Comparison of ENCODE assay signal across 32 cellular contexts in genomic region chr1:172517545-172517944, GRCh38.
"Had no signal": no experiment of that assay in that cellular context is flagged by ENCODE, and none has a peak within 500 bp of the region (broad histone marks: within the 10 kb centered on the region; RNA-seq: fewer than 3 reads in every experiment).

No MANE protein-coding gene starts in this region.

- H3K4me1 ChIP-seq: adrenal gland, body of pancreas, breast epithelium had no signal

- H3K27me3 ChIP-seq: adrenal gland, body of pancreas, brain microvascular endothelial cell, breast epithelium had no signal

- H3K27ac ChIP-seq: adrenal gland, body of pancreas, brain microvascular endothelial cell, breast epithelium, VCaP had no signal

- ATAC-seq: activated CD8-positive, alpha-beta T cell treated with anti-CD3 and anti-CD28 coated beads for 36 hours; activated naive CD4-positive, alpha-beta T cell treated with anti-CD3 and anti-CD28 coated beads, Interleukin-2, amount 50 U/mL, for 72 hours; activated T-cell treated with anti-CD3 and anti-CD28 coated beads, Interleukin-2, amount 50 U/mL, for 4 hours; activated T-cell treated with anti-CD3 and anti-CD28 coated beads, Interleukin-2, amount 50 U/mL, for 72 hours; activated T-helper 17 cell treated with anti-CD3 and anti-CD28 coated beads, Interleukin-2, amount 50 U/mL, for 72 hours; body of pancreas had no signal

- FAIRE-seq: astrocyte, colon had no signal

- H3K4me3 ChIP-seq: adrenal gland, body of pancreas, breast epithelium had no signal

- H3K36me3 ChIP-seq: adrenal gland, brain microvascular endothelial cell, breast epithelium had no signal

- H3K9me3 ChIP-seq: adrenal gland, body of pancreas, breast epithelium had no signal

- DNase-seq: activated B cell treated with CpG ODN at 0.5 μM for 24 hours; activated CD4-positive, alpha-beta memory T cell treated with anti-CD3 and anti-CD28 coated beads for 36 hours; activated CD4-positive, alpha-beta T cell treated with anti-CD3 and anti-CD28 coated beads for 4 hours; activated CD4-positive, alpha-beta T cell treated with anti-CD3 and anti-CD28 coated beads, Interleukin-2, amount 10 ng/mL, durations not matched to agents 24 days and 14 days; activated CD4-positive, alpha-beta T cell treated with anti-CD3 and anti-CD28 coated beads, Interleukin-2, amount 50 U/mL, for 1 hour; activated CD4-positive, alpha-beta T cell treated with anti-CD3 and anti-CD28 coated beads, Interleukin-2, amount 50 U/mL, for 4 hours; activated CD4-positive, CD25-positive, alpha-beta regulatory T cell treated with anti-CD3 and anti-CD28 coated beads, Interleukin-2, amount 50 U/mL, for 72 hours; activated CD8-positive, alpha-beta memory T cell treated with anti-CD3 and anti-CD28 coated beads, Interleukin-2, amount 50 U/mL, for 4 hours; activated CD8-positive, alpha-beta T cell treated with anti-CD3 and anti-CD28 coated beads for 36 hours; activated effector memory CD4-positive, alpha-beta T cell treated with anti-CD3 and anti-CD28 coated beads, Interleukin-2, amount 50 U/mL, for 16 hours; activated gamma-delta T cell treated with Interleukin-2 at 50 U/mL for 16 hours; activated naive CD4-positive, alpha-beta T cell; activated naive CD4-positive, alpha-beta T cell treated with anti-CD3 and anti-CD28 coated beads for 36 hours; activated naive CD4-positive, alpha-beta T cell treated with anti-CD3 and anti-CD28 coated beads, Interleukin-2, amount 50 U/mL, for 16 hours; activated naive CD8-positive, alpha-beta T cell treated with anti-CD3 and anti-CD28 coated beads for 36 hours; activated T-cell treated with anti-CD3 and anti-CD28 coated beads for 4 hours; activated T-cell treated with anti-CD3 and anti-CD28 coated beads, Interleukin-2, amount 50 U/mL, for 1 hour; activated T-cell treated with anti-CD3 and anti-CD28 coated beads, Interleukin-2, amount 50 U/mL, for 4 hours; activated T-cell treated with anti-CD3 and anti-CD28 coated beads, Interleukin-2, amount 50 U/mL, for 72 hours; adrenal gland; amniotic stem cell; aorta; body of pancreas; brain microvascular endothelial cell; central memory CD4-positive, alpha-beta T cell; T-helper 9 cell had no signal
